5 cellular contexts compared by ENCODE assay signal in genomic region chr1:248789337-248789736, GRCh38. TPM values are rescaled to one million over a fixed set of nuclear protein-coding genes. Genes with fewer than 3 reads are reported as not detected.
"Had no signal": no experiment of that assay in that cellular context is flagged by ENCODE, and none has a peak within 500 bp of the region (broad histone marks: within the 10 kb centered on the region; RNA-seq: fewer than 3 reads in every experiment).

No MANE protein-coding gene starts in this region.

RNA-seq across cellular contexts. Expression of gene LYPD8, which starts 33.8 kb away (rescaled TPM):
- total RNA-seq: HepG2, IMR-90, NCI-H460, Right ventricle myocardium superior, SJSA1 had no signal
- polyA plus RNA-seq: HepG2, IMR-90 had no signal
